In the genomic region with DNA sequence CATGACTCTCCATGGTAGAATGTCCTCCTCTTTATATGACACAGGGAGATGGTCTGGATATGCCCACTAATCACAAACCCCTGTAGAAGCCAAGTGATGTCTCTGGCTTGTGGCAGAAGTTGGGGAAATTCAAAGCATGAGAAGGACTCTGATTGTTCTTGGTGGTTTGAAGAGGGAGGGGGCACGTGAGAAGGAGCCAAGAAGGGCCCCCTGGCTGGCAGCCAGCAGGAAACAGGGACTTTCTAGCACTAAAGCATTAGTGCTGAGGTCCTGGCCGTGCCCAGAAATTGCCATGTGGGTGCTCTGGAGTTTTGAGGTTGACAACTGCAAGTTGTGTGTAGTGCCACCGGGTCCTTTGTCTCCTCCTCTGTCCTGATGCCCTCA, we compare ENCODE assay signal across 9 cellular contexts.
A peak's percentile ranks its signal among the peaks of the same experiment; 100 is the strongest.
DNase-seq lines count a peak whose midpoint lies in the region; ATAC-seq and TF ChIP-seq lines count a peak whose summit lies in the region.
"Had no signal": no experiment of that assay in that cellular context is flagged by ENCODE, and none has a peak within 500 bp of the region (broad histone marks: within the 10 kb centered on the region; RNA-seq: fewer than 3 reads in every experiment).

No MANE protein-coding gene starts in this region.

- peak; percentile 19 for DNase-seq in activated naive CD4-positive, alpha-beta T cell treated with Interleukin-2 at 50 U/mL for 16 hours
- no peak for DNase-seq in activated naive CD4-positive, alpha-beta T cell treated with anti-CD3 and anti-CD28 coated beads, Interleukin-2, amount 10 ng/mL, durations not matched to agents 7 days and 5 days
- DNase-seq in activated CD8-positive, alpha-beta T cell treated with anti-CD3 and anti-CD28 coated beads, Interleukin-2, amount 10 ng/mL, durations not matched to agents 7 days and 5 days, result no peak
- DNase-seq in endodermal cell, result peak; percentile 30
- DNase-seq in stimulated activated naive CD8-positive, alpha-beta T cell treated with anti-CD3 and anti-CD28 coated beads, Interleukin-15, Interleukin-2, amounts not matched to agents 100 U/mL and 50 U/mL, for 24 hours, result peak; percentile 30
- no peak for DNase-seq in islet precursor cell
- no peak for DNase-seq in GDM1 (lab: John Stamatoyannopoulos, UW)
- no peak for DNase-seq in PC-9
- DNase-seq: NCI-H1092 had no signal

- no peaks in the 10 kb centered on the region for H3K9me2 ChIP-seq in PC-9 (ENCODE audit: insufficient read depth)

- no TSS peak for BruUV-seq in PC-9 (replicated peaks; lab: Mats Ljungman, UMichigan)

- H3K27ac ChIP-seq in endodermal cell (ENCODE audit: low read depth, low read length), result no peak overlapping the region
- H3K27ac ChIP-seq in PC-9, result no peak overlapping the region

- H3K4me3 Mint-ChIP-seq in activated naive CD4-positive, alpha-beta T cell treated with anti-CD3 and anti-CD28 coated beads, Interleukin-2, amount 10 ng/mL, durations not matched to agents 7 days and 5 days, result no peak overlapping the region
- H3K4me3 Mint-ChIP-seq in activated CD8-positive, alpha-beta T cell treated with anti-CD3 and anti-CD28 coated beads, Interleukin-2, amount 10 ng/mL, durations not matched to agents 7 days and 5 days, result no peak overlapping the region
- H3K4me3 Mint-ChIP-seq in endodermal cell, result no peak overlapping the region

- H3K4me3 ChIP-seq in endodermal cell (ENCODE audit: low read length) (no peak overlapping the region), PC-9 (no peak overlapping the region)

- H4K20me1 ChIP-seq in PC-9 (ENCODE audit: insufficient read depth), result no peaks in the 10 kb centered on the region

- no peaks in the 10 kb centered on the region for H3K4me1 ChIP-seq in endodermal cell (ENCODE audit: control insufficient read depth, insufficient read depth, low read length)
- no peaks in the 10 kb centered on the region for H3K4me1 ChIP-seq in PC-9 (replicated peaks; ENCODE audit: insufficient read depth)

- H3K27me3 ChIP-seq in endodermal cell (ENCODE audit: control insufficient read depth, insufficient read depth, low read length, poor library complexity, severe bottlenecking) (no peaks in the 10 kb centered on the region), PC-9 (ENCODE audit: insufficient read depth, low read depth) (no peaks in the 10 kb centered on the region)

- 91 to 100% methylated on average over 3 of the region's 3 CpGs for WGBS in endodermal cell (ENCODE audit: insufficient coverage in 1 of 2, insufficient read length in 1 of 2), 2 experiments

- POLR2A ChIA-PET in activated CD8-positive, alpha-beta T cell treated with anti-CD3 and anti-CD28 coated beads, Interleukin-2, amount 10 ng/mL, durations not matched to agents 7 days and 5 days (lab: Charles Lee), result interaction anchor here (0.6 kb wide), 1 partner anchor 33 kb away, joined by 3 read pairs; no protein-coding TSS in a partner anchor
- POLR2A ChIA-PET in PC-9 (lab: Charles Lee; ENCODE audit: unreplicated experiment), result no interaction called here

- H3K9me3 Mint-ChIP-seq in activated naive CD4-positive, alpha-beta T cell treated with anti-CD3 and anti-CD28 coated beads, Interleukin-2, amount 10 ng/mL, durations not matched to agents 7 days and 5 days, result peaks cover 1% of the 10 kb centered on the region
- no peaks in the 10 kb centered on the region for H3K9me3 Mint-ChIP-seq in activated CD8-positive, alpha-beta T cell treated with anti-CD3 and anti-CD28 coated beads, Interleukin-2, amount 10 ng/mL, durations not matched to agents 7 days and 5 days (ENCODE audit: insufficient read depth)
- H3K9me3 Mint-ChIP-seq in endodermal cell, result no peaks in the 10 kb centered on the region

- no peak for ATAC-seq in activated CD8-positive, alpha-beta T cell treated with anti-CD3 and anti-CD28 coated beads, Interleukin-2, amount 10 ng/mL, durations not matched to agents 7 days and 5 days
- no peak for ATAC-seq in stimulated activated naive CD8-positive, alpha-beta T cell treated with anti-CD3 and anti-CD28 coated beads, Interleukin-15, Interleukin-2, amounts not matched to agents 100 U/mL and 50 U/mL, for 24 hours

- H3K79me2 ChIP-seq in PC-9 (ENCODE audit: low read depth), result no peaks in the 10 kb centered on the region

- no peak overlapping the region for H3K4me2 ChIP-seq in PC-9

- CTCF ChIA-PET in activated naive CD4-positive, alpha-beta T cell treated with anti-CD3 and anti-CD28 coated beads, Interleukin-2, amount 10 ng/mL, durations not matched to agents 7 days and 5 days (lab: Charles Lee), result interaction anchor here (1.2 kb wide), 1 partner anchor 33 kb away, joined by 3 read pairs; no protein-coding TSS in a partner anchor
- CTCF ChIA-PET in activated CD8-positive, alpha-beta T cell treated with anti-CD3 and anti-CD28 coated beads, Interleukin-2, amount 10 ng/mL, durations not matched to agents 7 days and 5 days (lab: Charles Lee), result interaction anchor here (1.0 kb wide), 1 partner anchor 33 kb away, joined by 3 read pairs; no protein-coding TSS in a partner anchor
- CTCF ChIA-PET in PC-9 (lab: Charles Lee), result no interaction called here

- H3F3A ChIP-seq in PC-9 (ENCODE audit: insufficient read depth, low read depth), result no peaks in the 10 kb centered on the region

- no peak overlapping the region for H2AFZ ChIP-seq in PC-9

- H3K27ac Mint-ChIP-seq in activated naive CD4-positive, alpha-beta T cell treated with anti-CD3 and anti-CD28 coated beads, Interleukin-2, amount 10 ng/mL, durations not matched to agents 7 days and 5 days, result no peak overlapping the region
- peak overlapping the region; percentile 28 for H3K27ac Mint-ChIP-seq in activated CD8-positive, alpha-beta T cell treated with anti-CD3 and anti-CD28 coated beads, Interleukin-2, amount 10 ng/mL, durations not matched to agents 7 days and 5 days
- H3K27ac Mint-ChIP-seq in endodermal cell, result no peak overlapping the region

- H3K36me3 Mint-ChIP-seq in activated naive CD4-positive, alpha-beta T cell treated with anti-CD3 and anti-CD28 coated beads, Interleukin-2, amount 10 ng/mL, durations not matched to agents 7 days and 5 days, result peaks cover 4% of the 10 kb centered on the region
- peaks cover 2% of the 10 kb centered on the region for H3K36me3 Mint-ChIP-seq in activated CD8-positive, alpha-beta T cell treated with anti-CD3 and anti-CD28 coated beads, Interleukin-2, amount 10 ng/mL, durations not matched to agents 7 days and 5 days (ENCODE audit: low read depth)
- peaks cover 11% of the 10 kb centered on the region for H3K36me3 Mint-ChIP-seq in endodermal cell (ENCODE audit: low read depth)

- no peaks in the 10 kb centered on the region for H3K27me3 Mint-ChIP-seq in activated naive CD4-positive, alpha-beta T cell treated with anti-CD3 and anti-CD28 coated beads, Interleukin-2, amount 10 ng/mL, durations not matched to agents 7 days and 5 days
- no peaks in the 10 kb centered on the region for H3K27me3 Mint-ChIP-seq in activated CD8-positive, alpha-beta T cell treated with anti-CD3 and anti-CD28 coated beads, Interleukin-2, amount 10 ng/mL, durations not matched to agents 7 days and 5 days (ENCODE audit: low read depth)
- H3K27me3 Mint-ChIP-seq in endodermal cell (ENCODE audit: insufficient read depth), result no peaks in the 10 kb centered on the region

- H3K9me3 ChIP-seq in endodermal cell (ENCODE audit: control insufficient read depth, low read length), result no peaks in the 10 kb centered on the region
- H3K9me3 ChIP-seq in PC-9 (ENCODE audit: insufficient read depth, low read depth), result no peaks in the 10 kb centered on the region

- H3K9ac ChIP-seq in endodermal cell (ENCODE audit: extremely low read depth, low read length, poor library complexity, severe bottlenecking), result no peak overlapping the region

- H3K4me1 Mint-ChIP-seq in activated naive CD4-positive, alpha-beta T cell treated with anti-CD3 and anti-CD28 coated beads, Interleukin-2, amount 10 ng/mL, durations not matched to agents 7 days and 5 days, result peaks cover 68% of the 10 kb centered on the region
- H3K4me1 Mint-ChIP-seq in activated CD8-positive, alpha-beta T cell treated with anti-CD3 and anti-CD28 coated beads, Interleukin-2, amount 10 ng/mL, durations not matched to agents 7 days and 5 days (ENCODE audit: low read depth), result peaks cover 57% of the 10 kb centered on the region
- H3K4me1 Mint-ChIP-seq in endodermal cell, result peaks cover 9% of the 10 kb centered on the region

- H3K36me3 ChIP-seq in endodermal cell (ENCODE audit: control insufficient read depth, insufficient read depth, low read length) (no peaks in the 10 kb centered on the region), PC-9 (ENCODE audit: low read depth) (no peaks in the 10 kb centered on the region)

- intact Hi-C loops in PC-9 (cut with micrococcal nuclease; ENCODE audit: unreplicated experiment), result no loop called here

- TF ChIP-seq CTCF in endodermal cell (conservative IDR thresholded peaks at IDR 0.05) (no peak), PC-9 (conservative IDR thresholded peaks at IDR 0.05) (no peak)

Comparison
In these comparisons a context has a peak if more than half of its experiments do, and no peak if none do; other contexts are left out.
1. DNase-seq: peak in activated naive CD4-positive, alpha-beta T cell treated with Interleukin-2 at 50 U/mL for 16 hours (single experiment), endodermal cell (single experiment) and stimulated activated naive CD8-positive, alpha-beta T cell treated with anti-CD3 and anti-CD28 coated beads, Interleukin-15, Interleukin-2, amounts not matched to agents 100 U/mL and 50 U/mL, for 24 hours (single experiment); none in activated naive CD4-positive, alpha-beta T cell treated with anti-CD3 and anti-CD28 coated beads, Interleukin-2, amount 10 ng/mL, durations not matched to agents 7 days and 5 days (single experiment), activated CD8-positive, alpha-beta T cell treated with anti-CD3 and anti-CD28 coated beads, Interleukin-2, amount 10 ng/mL, durations not matched to agents 7 days and 5 days (single experiment), islet precursor cell (single experiment), GDM1 (single experiment) and PC-9 (0 of 2).